ENCODE assay signal across 8 cellular contexts in genomic region chr1:222465211-222466041, GRCh38.
DNase-seq lines count a peak whose midpoint lies in the region; ATAC-seq lines count a peak whose summit lies in the region.

No MANE protein-coding gene starts in this region.

- DNase-seq in AG08395 (ENCODE audit: low spot score) (peak; percentile 97), NCI-H2227 treated with DMSO at 0.1 percent for 48 hours (lab: John Stamatoyannopoulos, UW) (peak; percentile 88), cerebellar nuclear complex (lab: John Stamatoyannopoulos, UW) (peak; percentile 4 to 47), kidney glomerular epithelial cell (lab: John Stamatoyannopoulos, UW) (peak; percentile 86)
- peak; percentile 32 for DNase-seq in activated CD4-positive, CD25-positive, alpha-beta regulatory T cell treated with anti-CD3 and anti-CD28 coated beads, Interleukin-2, amount 50 U/mL, for 16 hours (ENCODE audit: low read depth, low spot score)
- peak; percentile 57 to 67 for DNase-seq in stimulated activated CD4-positive, alpha-beta T cell treated with anti-CD3 and anti-CD28 coated beads, Interleukin-15, amount 100 ng/mL, for 48 hours (ENCODE audit: low read depth in 2 of 2)

- ATAC-seq in GM18868 (IDR thresholded peaks at IDR 0.05; ENCODE audit: unreplicated experiment) (peak; percentile 91), HG03103 (IDR thresholded peaks at IDR 0.05; ENCODE audit: low read depth, unreplicated experiment) (peak; percentile 89)

Comparison
In these comparisons a context has a peak if more than half of its experiments do, and no peak if none do; other contexts are left out.
1. Peak in every context shown above with its lines: DNase-seq and ATAC-seq.
2. DNase-seq: peak in every context shown above with its lines; median percentile 97 in AG08395; 88 in NCI-H2227 treated with DMSO at 0.1 percent for 48 hours; 86 in kidney glomerular epithelial cell; 62 in stimulated activated CD4-positive, alpha-beta T cell treated with anti-CD3 and anti-CD28 coated beads, Interleukin-15, amount 100 ng/mL, for 48 hours; 32 in activated CD4-positive, CD25-positive, alpha-beta regulatory T cell treated with anti-CD3 and anti-CD28 coated beads, Interleukin-2, amount 50 U/mL, for 16 hours; 26 in cerebellar nuclear complex.